ENCODE assay signal across 11 cellular contexts in genomic region chr12:42468341-42468821, GRCh38.
DNase-seq lines count a peak whose midpoint lies in the region; ATAC-seq and FAIRE-seq lines count a peak whose summit lies in the region.
"Had no signal": no experiment of that assay in that cellular context is flagged by ENCODE, and none has a peak within 500 bp of the region (broad histone marks: within the 10 kb centered on the region; RNA-seq: fewer than 3 reads in every experiment).

No MANE protein-coding gene starts in this region.

- H3K9me3 Mint-ChIP-seq in naive B cell, result no peaks in the 10 kb centered on the region
- H3K9me3 Mint-ChIP-seq: activated CD4-positive, alpha-beta memory T cell treated with anti-CD3 and anti-CD28 coated beads, Interleukin-2, amount 10 ng/mL, durations not matched to agents 7 days and 5 days had no signal

- no peaks in the 10 kb centered on the region for H3K27me3 ChIP-seq in small intestine (ENCODE audit: control insufficient read depth in 2 of 2, insufficient read depth in 2 of 2, low read length in 2 of 2)

- peaks cover 0 to 2% of the 10 kb centered on the region in 2 donors for H3K36me3 ChIP-seq in small intestine (ENCODE audit: control insufficient read depth in 2 of 2, insufficient read depth in 2 of 2, low read length in 2 of 2)

- no peak for FAIRE-seq in small intestine (lab: Jason Lieb, UNC)
- FAIRE-seq: G401.6 had no signal

- peaks cover 22 to 23% of the 10 kb centered on the region in 2 donors for H3K36me3 Mint-ChIP-seq in naive B cell

- H3K27ac ChIP-seq in small intestine (ENCODE audit: low read depth in 1 of 2, low read length in 1 of 2), result peak overlapping the region in 1 of 2 donors; percentile 27

- H3K4me3 Mint-ChIP-seq in naive B cell, result peak overlapping the region; percentile 74 to 96 (median 86)

- H3K4me1 ChIP-seq in small intestine (ENCODE audit: control insufficient read depth in 2 of 2, insufficient read depth in 1 of 2, low read depth in 1 of 2, low read length in 1 of 2), result no peaks in the 10 kb centered on the region

- in situ Hi-C loops in ACHN (cut with HindIII; ENCODE audit: low pct_ligation_motif_present, low pct_unique_long_range_greater_than_20kb, low sequenced_read_pairs), result loop anchor here (25.0 kb wide), 1 partner anchor 819 kb away; no protein-coding TSS in a partner anchor

- peak; percentile 18 for ATAC-seq in GM18867 (IDR thresholded peaks at IDR 0.05; ENCODE audit: unreplicated experiment)
- peak; percentile 26 for ATAC-seq in HG03457 (IDR thresholded peaks at IDR 0.05; ENCODE audit: unreplicated experiment)
- no peak for ATAC-seq in naive B cell (ENCODE audit: low read depth in 2 of 2)
- no peak for ATAC-seq in HG02588 (IDR thresholded peaks at IDR 0.05; ENCODE audit: unreplicated experiment)

- DNase-seq in amniotic epithelial cell (ENCODE audit: low read depth) (peak; percentile 65), naive B cell (no peak), ACHN (no peak), small intestine (no peak)
- DNase-seq: activated CD4-positive, alpha-beta memory T cell treated with anti-CD3 and anti-CD28 coated beads, Interleukin-2, amount 10 ng/mL, durations not matched to agents 7 days and 5 days; NCI-H1694; SHP77 treated with DMSO at 0.1 percent for 48 hours had no signal

- H3K9me3 ChIP-seq in small intestine (ENCODE audit: control insufficient read depth, low read depth), result no peaks in the 10 kb centered on the region

- WGBS in small intestine, 3 donors, result 55 to 77% (median 64%) methylated on average over 9 of the region's 9 CpGs

- H3K4me3 ChIP-seq in small intestine (ENCODE audit: low read depth in 1 of 2, low read length in 2 of 2), result no peak overlapping the region

- no peaks in the 10 kb centered on the region for H3K27me3 Mint-ChIP-seq in naive B cell

- peaks cover 57 to 82% (median 66%) of the 10 kb centered on the region in 3 donors for H3K4me1 Mint-ChIP-seq in naive B cell

- H3K27ac Mint-ChIP-seq in naive B cell, result peak overlapping the region; percentile 82 to 99 (median 95)
- H3K27ac Mint-ChIP-seq: activated CD4-positive, alpha-beta memory T cell treated with anti-CD3 and anti-CD28 coated beads, Interleukin-2, amount 10 ng/mL, durations not matched to agents 7 days and 5 days had no signal

Comparison
In these comparisons a context has a peak if more than half of its experiments do, and no peak if none do; other contexts are left out.
1. ATAC-seq: peak in GM18867 (single experiment) and HG03457 (single experiment); none in naive B cell (0 of 2) and HG02588 (single experiment).